Comparison of ENCODE assay signal across 13 cellular contexts in genomic region chr3:137263982-137264777, GRCh38.
A peak's percentile ranks its signal among the peaks of the same experiment; 100 is the strongest.
DNase-seq lines count a peak whose midpoint lies in the region; ATAC-seq and TF ChIP-seq lines count a peak whose summit lies in the region.
"Had no signal": no experiment of that assay in that cellular context is flagged by ENCODE, and none has a peak within 500 bp of the region (broad histone marks: within the 10 kb centered on the region; RNA-seq: fewer than 3 reads in every experiment).

No MANE protein-coding gene starts in this region.

- no peak overlapping the region for H3K27ac ChIP-seq in gastroesophageal sphincter
- H3K27ac ChIP-seq: brain microvascular endothelial cell, testis had no signal

- TF ChIP-seq EP300 in gastroesophageal sphincter (IDR thresholded peaks at IDR 0.05) = no peak

- H3K36me3 ChIP-seq in gastroesophageal sphincter = no peaks in the 10 kb centered on the region
- H3K36me3 ChIP-seq: brain microvascular endothelial cell had no signal

- TF ChIP-seq CTCF in gastroesophageal sphincter (IDR thresholded peaks at IDR 0.05) (no peak), progenitor cell of endocrine pancreas (IDR thresholded peaks at IDR 0.05; ENCODE audit: unreplicated experiment) (no peak)

- H3K4me3 Mint-ChIP-seq in progenitor cell of endocrine pancreas (ENCODE audit: low read depth) = no peak overlapping the region
- no peak overlapping the region for H3K4me3 Mint-ChIP-seq in activated T-helper 2 cell treated with anti-CD3 and anti-CD28 coated beads, Interferon-gamma antibody, Interleukin-2, Interleukin-4, amounts not matched to agents 10 μg/mL and 5 μg/mL and 100 μg/mL, durations not matched to agents 14 hours and 24 hours and 36 hours (ENCODE audit: low read depth)
- H3K4me3 Mint-ChIP-seq: CD4-positive, alpha-beta memory T cell had no signal

- no peaks in the 10 kb centered on the region for H3K9me3 ChIP-seq in gastroesophageal sphincter
- H3K9me3 ChIP-seq: testis had no signal

- no peak for TF ChIP-seq POLR2A in gastroesophageal sphincter (IDR thresholded peaks at IDR 0.05)

- peak; percentile 6 for DNase-seq in NCI-H1436 (lab: John Stamatoyannopoulos, UW)
- DNase-seq in NCI-H1436 treated with DMSO at 0.1 percent for 48 hours (lab: John Stamatoyannopoulos, UW) = no peak
- peak; percentile 86 for DNase-seq in NCI-H345 (lab: John Stamatoyannopoulos, UW)
- DNase-seq in progenitor cell of endocrine pancreas (ENCODE audit: low spot score, unreplicated experiment) = no peak
- DNase-seq in stimulated activated CD4-positive, alpha-beta T cell treated with anti-CD3 and anti-CD28 coated beads, Interleukin-4, amount 100 ng/mL, for 4 hours = no peak
- no peak for DNase-seq in activated T-helper 2 cell treated with anti-CD3 and anti-CD28 coated beads, Interferon-gamma antibody, Interleukin-2, Interleukin-4, amounts not matched to agents 10 μg/mL and 5 μg/mL and 100 μg/mL, durations not matched to agents 14 hours and 24 hours and 36 hours (ENCODE audit: low spot score)
- DNase-seq: activated CD4-positive, alpha-beta T cell treated with anti-CD3 and anti-CD28 coated beads, Interleukin-2, amount 50 U/mL, for 1 hour; brain microvascular endothelial cell; testis had no signal

- H3K27ac Mint-ChIP-seq in progenitor cell of endocrine pancreas = peak overlapping the region; percentile 43
- no peak overlapping the region for H3K27ac Mint-ChIP-seq in activated T-helper 2 cell treated with anti-CD3 and anti-CD28 coated beads, Interferon-gamma antibody, Interleukin-2, Interleukin-4, amounts not matched to agents 10 μg/mL and 5 μg/mL and 100 μg/mL, durations not matched to agents 14 hours and 24 hours and 36 hours
- H3K27ac Mint-ChIP-seq: CD4-positive, alpha-beta memory T cell had no signal

- no peak overlapping the region for H3K4me3 ChIP-seq in gastroesophageal sphincter
- H3K4me3 ChIP-seq: testis had no signal

- intact Hi-C loops in activated T-helper 2 cell treated with anti-CD3 and anti-CD28 coated beads, Interferon-gamma antibody, Interleukin-2, Interleukin-4, amounts not matched to agents 10 μg/mL and 5 μg/mL and 100 μg/mL, durations not matched to agents 14 hours and 24 hours and 36 hours (cut with micrococcal nuclease) = no loop called here

- H3K4me1 ChIP-seq in gastroesophageal sphincter = peaks cover 0 to 8% (median 0%) of the 10 kb centered on the region in 3 donors

- 15 to 18% methylated on average over 11 of the region's 15 CpGs for WGBS in gastroesophageal sphincter (ENCODE audit: low coverage in 1 of 2), 2 donors

- ATAC-seq in gastroesophageal sphincter = peak; percentile 42
- ATAC-seq in HG03457 (IDR thresholded peaks at IDR 0.05; ENCODE audit: unreplicated experiment) = no peak
- ATAC-seq: left lobe of liver had no signal

- no peaks in the 10 kb centered on the region for H3K36me3 Mint-ChIP-seq in progenitor cell of endocrine pancreas (ENCODE audit: insufficient read depth)
- H3K36me3 Mint-ChIP-seq in activated T-helper 2 cell treated with anti-CD3 and anti-CD28 coated beads, Interferon-gamma antibody, Interleukin-2, Interleukin-4, amounts not matched to agents 10 μg/mL and 5 μg/mL and 100 μg/mL, durations not matched to agents 14 hours and 24 hours and 36 hours (ENCODE audit: low read depth) = no peaks in the 10 kb centered on the region
- H3K36me3 Mint-ChIP-seq: CD4-positive, alpha-beta memory T cell had no signal

- H3K27me3 Mint-ChIP-seq in progenitor cell of endocrine pancreas = peaks cover 58% of the 10 kb centered on the region
- H3K27me3 Mint-ChIP-seq in activated T-helper 2 cell treated with anti-CD3 and anti-CD28 coated beads, Interferon-gamma antibody, Interleukin-2, Interleukin-4, amounts not matched to agents 10 μg/mL and 5 μg/mL and 100 μg/mL, durations not matched to agents 14 hours and 24 hours and 36 hours (ENCODE audit: low read depth) = no peaks in the 10 kb centered on the region

- H3K9me3 Mint-ChIP-seq in progenitor cell of endocrine pancreas (ENCODE audit: low read depth) = no peaks in the 10 kb centered on the region
- H3K9me3 Mint-ChIP-seq in activated T-helper 2 cell treated with anti-CD3 and anti-CD28 coated beads, Interferon-gamma antibody, Interleukin-2, Interleukin-4, amounts not matched to agents 10 μg/mL and 5 μg/mL and 100 μg/mL, durations not matched to agents 14 hours and 24 hours and 36 hours = no peaks in the 10 kb centered on the region

- peaks cover 6% of the 10 kb centered on the region for H3K27me3 ChIP-seq in gastroesophageal sphincter
- H3K27me3 ChIP-seq: brain microvascular endothelial cell, testis had no signal

- peaks cover 18% of the 10 kb centered on the region for H3K4me1 Mint-ChIP-seq in progenitor cell of endocrine pancreas (ENCODE audit: low read depth)
- no peaks in the 10 kb centered on the region for H3K4me1 Mint-ChIP-seq in activated T-helper 2 cell treated with anti-CD3 and anti-CD28 coated beads, Interferon-gamma antibody, Interleukin-2, Interleukin-4, amounts not matched to agents 10 μg/mL and 5 μg/mL and 100 μg/mL, durations not matched to agents 14 hours and 24 hours and 36 hours (ENCODE audit: low read depth)
- H3K4me1 Mint-ChIP-seq: CD4-positive, alpha-beta memory T cell had no signal

Comparison
In these comparisons a context has a peak if more than half of its experiments do, and no peak if none do; other contexts are left out.
1. DNase-seq: peak in NCI-H1436 (single experiment) and NCI-H345 (single experiment); none in NCI-H1436 treated with DMSO at 0.1 percent for 48 hours (single experiment), progenitor cell of endocrine pancreas (single experiment), stimulated activated CD4-positive, alpha-beta T cell treated with anti-CD3 and anti-CD28 coated beads, Interleukin-4, amount 100 ng/mL, for 4 hours (0 of 2) and activated T-helper 2 cell treated with anti-CD3 and anti-CD28 coated beads, Interferon-gamma antibody, Interleukin-2, Interleukin-4, amounts not matched to agents 10 μg/mL and 5 μg/mL and 100 μg/mL, durations not matched to agents 14 hours and 24 hours and 36 hours (single experiment).